19 cellular contexts compared by ENCODE assay signal in the genomic region with DNA sequence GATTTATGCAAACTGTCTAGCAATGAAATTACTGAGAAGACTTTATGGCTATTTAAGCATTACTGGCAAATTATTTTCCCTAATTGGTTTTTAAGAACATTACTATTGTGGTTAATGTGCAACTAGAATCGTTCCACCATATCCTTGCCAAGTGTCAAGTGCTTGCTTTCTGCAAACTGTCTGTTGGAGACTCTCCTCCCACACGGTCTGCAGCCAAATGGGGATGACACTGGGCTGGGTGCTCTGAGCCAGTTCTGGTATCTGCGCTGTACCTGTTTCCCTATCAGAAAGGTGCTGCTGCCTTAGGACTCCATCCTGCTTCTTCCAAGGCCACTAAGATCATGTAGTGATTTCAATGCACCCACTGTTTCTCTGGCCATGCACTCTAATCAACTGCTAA.
"Had no signal": no experiment of that assay in that cellular context is flagged by ENCODE, and none has a peak within 500 bp of the region (broad histone marks: within the 10 kb centered on the region; RNA-seq: fewer than 3 reads in every experiment).

No MANE protein-coding gene starts in this region.

- DNase-seq: activated CD4-positive, alpha-beta T cell treated with anti-CD3 and anti-CD28 coated beads for 36 hours; activated CD4-positive, CD25-positive, alpha-beta regulatory T cell; activated CD8-positive, alpha-beta memory T cell treated with anti-CD3 and anti-CD28 coated beads, Interleukin-2, amount 10 ng/mL, durations not matched to agents 7 days and 5 days; activated CD8-positive, alpha-beta T cell treated with anti-CD3 and anti-CD28 coated beads, Interleukin-2, amount 10 ng/mL, durations not matched to agents 7 days and 5 days; activated naive CD4-positive, alpha-beta T cell; activated T-cell treated with anti-CD3 and anti-CD28 coated beads, Interleukin-2, amount 50 U/mL, for 48 hours; anterior cingulate cortex; head of caudate nucleus; hippocampal formation; left colon; naive B cell; nephron progenitor cell; ovary; right lobe of liver; stimulated activated CD4-positive, alpha-beta T cell treated with anti-CD3 and anti-CD28 coated beads, Interleukin-2, amount 100 ng/mL, for 48 hours; stimulated activated naive CD8-positive, alpha-beta T cell treated with anti-CD3 and anti-CD28 coated beads, Interleukin-15, Interleukin-2, amounts not matched to agents 100 U/mL and 50 U/mL, for 24 hours; transverse colon had no signal

- ATAC-seq: activated CD4-positive, alpha-beta T cell treated with anti-CD3 and anti-CD28 coated beads for 36 hours; activated CD8-positive, alpha-beta memory T cell treated with anti-CD3 and anti-CD28 coated beads, Interleukin-2, amount 10 ng/mL, durations not matched to agents 7 days and 5 days; activated CD8-positive, alpha-beta T cell treated with anti-CD3 and anti-CD28 coated beads, Interleukin-2, amount 10 ng/mL, durations not matched to agents 7 days and 5 days; activated naive CD4-positive, alpha-beta T cell treated with anti-CD3 and anti-CD28 coated beads, Interleukin-2, amount 50 U/mL, for 72 hours; esophagus mucosa; left colon; stimulated activated naive CD8-positive, alpha-beta T cell treated with anti-CD3 and anti-CD28 coated beads, Interleukin-15, Interleukin-2, amounts not matched to agents 100 U/mL and 50 U/mL, for 24 hours had no signal
